ENCODE assay signal across 18 cellular contexts in genomic region chr10:61981460-61981859, GRCh38.
DNase-seq lines count a peak whose midpoint lies in the region; ATAC-seq lines count a peak whose summit lies in the region.
"Had no signal": no experiment of that assay in that cellular context is flagged by ENCODE, and none has a peak within 500 bp of the region (broad histone marks: within the 10 kb centered on the region; RNA-seq: fewer than 3 reads in every experiment).

No MANE protein-coding gene starts in this region.

- peak overlapping the region; percentile 36 for H3K27ac Mint-ChIP-seq in activated T-cell treated with anti-CD3 and anti-CD28 coated beads, Interleukin-2, amount 50 U/mL, for 72 hours
- H3K27ac Mint-ChIP-seq in stimulated activated memory B cell treated with anti-CD40 and anti-IgM and Interleukin-4, amounts not matched to agents 10 μg/mL and 1 μg/mL and 100 μg/mL, for 72 hours: peak overlapping the region; percentile 90
- H3K27ac Mint-ChIP-seq: stimulated activated effector memory CD8-positive, alpha-beta T cell treated with anti-CD3 and anti-CD28 coated beads, Interleukin-12 subunit alpha, Interleukin-12 subunit beta, amount 100 ng/mL, for 72 hours had no signal

- intact Hi-C loops in Right ventricle myocardium inferior (cut with DNase I): no loop called here

- H3K9me3 Mint-ChIP-seq in activated T-cell treated with anti-CD3 and anti-CD28 coated beads, Interleukin-2, amount 50 U/mL, for 72 hours: peaks cover 1 to 3% of the 10 kb centered on the region in 2 donors
- peaks cover under 1% of the 10 kb centered on the region for H3K9me3 Mint-ChIP-seq in stimulated activated memory B cell treated with anti-CD40 and anti-IgM and Interleukin-4, amounts not matched to agents 10 μg/mL and 1 μg/mL and 100 μg/mL, for 72 hours
- H3K9me3 Mint-ChIP-seq: stimulated activated effector memory CD8-positive, alpha-beta T cell treated with anti-CD3 and anti-CD28 coated beads, Interleukin-12 subunit alpha, Interleukin-12 subunit beta, amount 100 ng/mL, for 72 hours had no signal

- no peaks in the 10 kb centered on the region for H3K27me3 Mint-ChIP-seq in activated T-cell treated with anti-CD3 and anti-CD28 coated beads, Interleukin-2, amount 50 U/mL, for 72 hours (ENCODE audit: low read depth)
- H3K27me3 Mint-ChIP-seq in stimulated activated memory B cell treated with anti-CD40 and anti-IgM and Interleukin-4, amounts not matched to agents 10 μg/mL and 1 μg/mL and 100 μg/mL, for 72 hours: no peaks in the 10 kb centered on the region
- H3K27me3 Mint-ChIP-seq: brain had no signal

- peaks cover 74% of the 10 kb centered on the region for H3K4me1 Mint-ChIP-seq in activated T-cell treated with anti-CD3 and anti-CD28 coated beads, Interleukin-2, amount 50 U/mL, for 72 hours (ENCODE audit: low read depth)
- peaks cover 73% of the 10 kb centered on the region for H3K4me1 Mint-ChIP-seq in stimulated activated memory B cell treated with anti-CD40 and anti-IgM and Interleukin-4, amounts not matched to agents 10 μg/mL and 1 μg/mL and 100 μg/mL, for 72 hours

- DNase-seq in activated T-cell treated with anti-CD3 and anti-CD28 coated beads, Interleukin-2, amount 50 U/mL, for 72 hours: no peak
- DNase-seq in activated T-cell treated with anti-CD3 and anti-CD28 coated beads for 4 hours: no peak
- peak; percentile 52 for DNase-seq in M059J (ENCODE audit: low read depth)
- DNase-seq in Right ventricle myocardium inferior (ENCODE audit: missing footprints): no peak
- DNase-seq: GOT3, Karpas-422, NCI-H1436, NCI-H2171 treated with DMSO at 0.1 percent for 48 hours, NCI-H774, thyroid gland had no signal

- no peak for ATAC-seq in activated T-cell treated with anti-CD3 and anti-CD28 coated beads, Interleukin-2, amount 50 U/mL, for 72 hours (replicated peaks in 1 of 2)
- peak; percentile 91 for ATAC-seq in esophagus mucosa
- ATAC-seq in stimulated activated memory B cell treated with anti-CD40 and anti-IgM and Interleukin-4, amounts not matched to agents 10 μg/mL and 1 μg/mL and 100 μg/mL, for 72 hours: no peak
- no peak for ATAC-seq in HG02852 (IDR thresholded peaks at IDR 0.05; ENCODE audit: unreplicated experiment)
- no peak for ATAC-seq in HG02870 (IDR thresholded peaks at IDR 0.05; ENCODE audit: unreplicated experiment)
- ATAC-seq in Right ventricle myocardium inferior: no peak
- ATAC-seq: A549; gastroesophageal sphincter; stimulated activated effector memory CD8-positive, alpha-beta T cell treated with anti-CD3 and anti-CD28 coated beads, Interleukin-12 subunit alpha, Interleukin-12 subunit beta, amount 100 ng/mL, for 72 hours had no signal

- peaks cover 5 to 32% of the 10 kb centered on the region in 2 donors for H3K36me3 Mint-ChIP-seq in activated T-cell treated with anti-CD3 and anti-CD28 coated beads, Interleukin-2, amount 50 U/mL, for 72 hours (ENCODE audit: insufficient read depth in 2 of 2)
- H3K36me3 Mint-ChIP-seq in stimulated activated memory B cell treated with anti-CD40 and anti-IgM and Interleukin-4, amounts not matched to agents 10 μg/mL and 1 μg/mL and 100 μg/mL, for 72 hours: peaks cover 79% of the 10 kb centered on the region

- H3K4me3 Mint-ChIP-seq in activated T-cell treated with anti-CD3 and anti-CD28 coated beads, Interleukin-2, amount 50 U/mL, for 72 hours: no peak overlapping the region
- H3K4me3 Mint-ChIP-seq in stimulated activated memory B cell treated with anti-CD40 and anti-IgM and Interleukin-4, amounts not matched to agents 10 μg/mL and 1 μg/mL and 100 μg/mL, for 72 hours: no peak overlapping the region
- H3K4me3 Mint-ChIP-seq: brain; stimulated activated effector memory CD8-positive, alpha-beta T cell treated with anti-CD3 and anti-CD28 coated beads, Interleukin-12 subunit alpha, Interleukin-12 subunit beta, amount 100 ng/mL, for 72 hours had no signal
